27 cellular contexts compared by ENCODE assay signal in genomic region chr1:87799451-87799850, GRCh38.
"Had no signal": no experiment of that assay in that cellular context is flagged by ENCODE, and none has a peak within 500 bp of the region (broad histone marks: within the 10 kb centered on the region; RNA-seq: fewer than 3 reads in every experiment).

No MANE protein-coding gene starts in this region.

- H3K27me3 ChIP-seq: esophagus muscularis mucosa, heart right ventricle, ovary, suprapubic skin, transverse colon, upper lobe of right lung, uterus had no signal

- H3K27me3 Mint-ChIP-seq: central memory CD8-positive, alpha-beta T cell; stimulated activated naive CD8-positive, alpha-beta T cell treated with anti-CD3 and anti-CD28 coated beads, Interleukin-15, amount 100 ng/mL, for 72 hours had no signal

- H3K36me3 ChIP-seq: esophagus muscularis mucosa, heart right ventricle, ovary, suprapubic skin, transverse colon, upper lobe of right lung, uterus had no signal

- H3K4me1 Mint-ChIP-seq: central memory CD8-positive, alpha-beta T cell; immature natural killer cell; stimulated activated naive CD8-positive, alpha-beta T cell treated with anti-CD3 and anti-CD28 coated beads, Interleukin-15, amount 100 ng/mL, for 72 hours had no signal

- H3K4me1 ChIP-seq: heart right ventricle, psoas muscle, suprapubic skin, upper lobe of right lung, uterus had no signal

- H3K4me3 Mint-ChIP-seq: central memory CD8-positive, alpha-beta T cell; immature natural killer cell; nephron; stimulated activated naive CD8-positive, alpha-beta T cell treated with anti-CD3 and anti-CD28 coated beads, Interleukin-15, amount 100 ng/mL, for 72 hours had no signal

- H3K27ac Mint-ChIP-seq: immature natural killer cell; nephron; stimulated activated naive CD8-positive, alpha-beta T cell treated with anti-CD3 and anti-CD28 coated beads, Interleukin-15, amount 100 ng/mL, for 72 hours had no signal

- H3K36me3 Mint-ChIP-seq: immature natural killer cell had no signal

- H3K27ac ChIP-seq: coronary artery, esophagus muscularis mucosa, heart right ventricle, ovary, psoas muscle, skin epidermis, suprapubic skin, transverse colon, upper lobe of right lung, uterus had no signal

- H3K9me3 ChIP-seq: esophagus muscularis mucosa, ovary, psoas muscle, suprapubic skin, transverse colon, upper lobe of right lung, uterus had no signal

- ATAC-seq: heart right ventricle; left lobe of liver; psoas muscle; right cardiac atrium; stimulated activated naive CD8-positive, alpha-beta T cell treated with anti-CD3 and anti-CD28 coated beads, Interleukin-15, amount 100 ng/mL, for 72 hours; upper lobe of right lung had no signal

- DNase-seq: dermis blood vessel endothelial cell; effector memory CD4-positive, alpha-beta T cell; glutamatergic neuron; heart right ventricle; hypothalamus; immature natural killer cell; mammary epithelial cell; occipital lobe; ovary; posterior cingulate gyrus; psoas muscle; right cardiac atrium; stimulated activated CD4-positive, alpha-beta T cell treated with anti-CD3 and anti-CD28 coated beads, Interleukin-15, amount 100 ng/mL, for 24 hours; stimulated activated CD4-positive, alpha-beta T cell treated with anti-CD3 and anti-CD28 coated beads, Interleukin-2, amount 100 ng/mL, for 48 hours; stimulated activated CD8-positive, alpha-beta memory T cell treated with anti-CD3 and anti-CD28 coated beads, Interleukin-4, amount 100 ng/mL, for 48 hours; stimulated activated naive CD4-positive, alpha-beta T cell; stimulated activated naive CD8-positive, alpha-beta T cell treated with anti-CD3 and anti-CD28 coated beads, Interleukin-15, amount 100 ng/mL, for 72 hours; transverse colon; upper lobe of right lung; uterus had no signal

- H3K4me3 ChIP-seq: coronary artery, esophagus muscularis mucosa, heart right ventricle, ovary, psoas muscle, skin epidermis, suprapubic skin, transverse colon, upper lobe of right lung, uterus had no signal

- H3K9me3 Mint-ChIP-seq: central memory CD8-positive, alpha-beta T cell; immature natural killer cell; nephron; stimulated activated naive CD8-positive, alpha-beta T cell treated with anti-CD3 and anti-CD28 coated beads, Interleukin-15, amount 100 ng/mL, for 72 hours had no signal
